In genomic region chr17:16653367-16654041, GRCh38 we compare ENCODE assay signal across 8 cellular contexts. TPM values are rescaled to one million over a fixed set of nuclear protein-coding genes. Genes with fewer than 3 reads are reported as not detected.
DNase-seq lines count a peak whose midpoint lies in the region; ATAC-seq and TF ChIP-seq lines count a peak whose summit lies in the region.

Gene ZNF624 (minus strand): TSS chr17:16653850.

- no peaks in the 10 kb centered on the region for H4K20me1 ChIP-seq in DND-41 (ENCODE audit: insufficient read depth, low read length)

- H3K4me1 ChIP-seq in DND-41 (ENCODE audit: insufficient read depth, low read length), result peaks cover 28% of the 10 kb centered on the region
- peaks cover 0 to 11% of the 10 kb centered on the region in 2 donors for H3K4me1 ChIP-seq in naive thymus-derived CD4-positive, alpha-beta T cell (ENCODE audit: control insufficient read depth in 2 of 2, insufficient read depth in 2 of 2, low read length in 2 of 2)

- H3K27ac ChIP-seq in DND-41 (ENCODE audit: low read length) (peak within 1 kb of the TSS; percentile 70), KOPT-K1 (ENCODE audit: low read depth, low read length, poor library complexity, severe bottlenecking) (peak within 1 kb of the TSS; percentile 76)
- peak within 1 kb of the TSS; percentile 78 for H3K27ac ChIP-seq in naive thymus-derived CD4-positive, alpha-beta T cell (ENCODE audit: low read depth, low read length)

- H3K4me1 Mint-ChIP-seq in activated T-helper 2 cell treated with anti-CD3 and anti-CD28 coated beads, Interferon-gamma antibody, Interleukin-2, Interleukin-4, amounts not matched to agents 10 μg/mL and 5 μg/mL and 100 μg/mL, durations not matched to agents 14 hours and 24 hours and 36 hours (ENCODE audit: low read depth), result peaks cover 11% of the 10 kb centered on the region
- peaks cover 5 to 25% (median 21%) of the 10 kb centered on the region in 7 donors for H3K4me1 Mint-ChIP-seq in naive thymus-derived CD4-positive, alpha-beta T cell
- peaks cover 24% of the 10 kb centered on the region for H3K4me1 Mint-ChIP-seq in stimulated activated memory B cell treated with anti-CD40 and anti-IgM and Interleukin-4, amounts not matched to agents 10 μg/mL and 1 μg/mL and 100 μg/mL, for 72 hours

- TF ChIP-seq CTCF in DND-41 (IDR thresholded peaks at IDR 0.05; ENCODE audit: borderline replicate concordance, extremely low read depth, low read length, poor library complexity, severe bottlenecking) (no peak), fibroblast of mammary gland (conservative IDR thresholded peaks at IDR 0.05; ENCODE audit: control insufficient read depth, insufficient read depth, low read depth, low read length) (no peak)

- H3K36me3 Mint-ChIP-seq in activated T-helper 2 cell treated with anti-CD3 and anti-CD28 coated beads, Interferon-gamma antibody, Interleukin-2, Interleukin-4, amounts not matched to agents 10 μg/mL and 5 μg/mL and 100 μg/mL, durations not matched to agents 14 hours and 24 hours and 36 hours (ENCODE audit: low read depth), result peaks cover 6% of the 10 kb centered on the region
- H3K36me3 Mint-ChIP-seq in naive thymus-derived CD4-positive, alpha-beta T cell, result peaks cover 0 to 8% (median 5%) of the 10 kb centered on the region in 5 donors
- H3K36me3 Mint-ChIP-seq in stimulated activated memory B cell treated with anti-CD40 and anti-IgM and Interleukin-4, amounts not matched to agents 10 μg/mL and 1 μg/mL and 100 μg/mL, for 72 hours, result peaks cover 6% of the 10 kb centered on the region

- peaks cover 25% of the 10 kb centered on the region for H3K79me2 ChIP-seq in DND-41 (ENCODE audit: insufficient read depth, low read length)

- H3K36me3 ChIP-seq in DND-41 (ENCODE audit: insufficient read depth, low read length), result no peaks in the 10 kb centered on the region; the same call in 1 of the 2 replicates
- peaks cover 5% of the 10 kb centered on the region; the same call in 1 of the 2 replicates for H3K36me3 ChIP-seq in KOPT-K1 (ENCODE audit: insufficient read depth, low read length)
- peaks cover 0 to 7% (median 0%) of the 10 kb centered on the region in 3 experiments for H3K36me3 ChIP-seq in naive thymus-derived CD4-positive, alpha-beta T cell (ENCODE audit: control insufficient read depth in 2 of 3, insufficient read depth in 3 of 3, low read length in 3 of 3)

- intact Hi-C loops in activated T-helper 2 cell treated with anti-CD3 and anti-CD28 coated beads, Interferon-gamma antibody, Interleukin-2, Interleukin-4, amounts not matched to agents 10 μg/mL and 5 μg/mL and 100 μg/mL, durations not matched to agents 14 hours and 24 hours and 36 hours (cut with micrococcal nuclease), result loop anchor here (1.0 to 5.0 kb wide), 2 partner anchors 71 to 118 kb away; no protein-coding TSS in a partner anchor
- intact Hi-C loops in naive thymus-derived CD4-positive, alpha-beta T cell (cut with micrococcal nuclease), result loop anchor here (1.0 to 5.0 kb wide), 9 partner anchors 64 to 1664 kb away; partner anchors contain the start of genes NCOR1 (in 1 of the 2) and SMCR8 (in 1 of the 2)

- H3K27me3 ChIP-seq in DND-41 (ENCODE audit: insufficient read depth, low read length, poor library complexity), result no peaks in the 10 kb centered on the region
- no peaks in the 10 kb centered on the region for H3K27me3 ChIP-seq in naive thymus-derived CD4-positive, alpha-beta T cell (ENCODE audit: control insufficient read depth in 2 of 2, insufficient read depth in 2 of 2, low read length in 2 of 2)

- peak within 1 kb of the TSS; percentile 81 for H3K9ac ChIP-seq in DND-41 (ENCODE audit: low read depth, low read length)

- H3K4me3 Mint-ChIP-seq in activated T-helper 2 cell treated with anti-CD3 and anti-CD28 coated beads, Interferon-gamma antibody, Interleukin-2, Interleukin-4, amounts not matched to agents 10 μg/mL and 5 μg/mL and 100 μg/mL, durations not matched to agents 14 hours and 24 hours and 36 hours (ENCODE audit: low read depth), result peak within 1 kb of the TSS; percentile 86
- H3K4me3 Mint-ChIP-seq in naive thymus-derived CD4-positive, alpha-beta T cell, result peak within 1 kb of the TSS; percentile 81 to 93 (median 89)
- peak within 1 kb of the TSS; percentile 90 for H3K4me3 Mint-ChIP-seq in stimulated activated memory B cell treated with anti-CD40 and anti-IgM and Interleukin-4, amounts not matched to agents 10 μg/mL and 1 μg/mL and 100 μg/mL, for 72 hours

- H3K27ac Mint-ChIP-seq in activated T-helper 2 cell treated with anti-CD3 and anti-CD28 coated beads, Interferon-gamma antibody, Interleukin-2, Interleukin-4, amounts not matched to agents 10 μg/mL and 5 μg/mL and 100 μg/mL, durations not matched to agents 14 hours and 24 hours and 36 hours, result peak within 1 kb of the TSS; percentile 31
- H3K27ac Mint-ChIP-seq in naive thymus-derived CD4-positive, alpha-beta T cell, result peak within 1 kb of the TSS; percentile 7 to 91 (median 78)
- peak within 1 kb of the TSS; percentile 83 for H3K27ac Mint-ChIP-seq in stimulated activated memory B cell treated with anti-CD40 and anti-IgM and Interleukin-4, amounts not matched to agents 10 μg/mL and 1 μg/mL and 100 μg/mL, for 72 hours

- H3K4me3 ChIP-seq in DND-41 (ENCODE audit: low read depth in 1 of 2, low read length in 2 of 2), result peak within 1 kb of the TSS; percentile 60 to 77
- peak within 1 kb of the TSS; percentile 75 for H3K4me3 ChIP-seq in fibroblast of mammary gland (ENCODE audit: control insufficient read depth, low read depth, low read length)
- H3K4me3 ChIP-seq in naive thymus-derived CD4-positive, alpha-beta T cell (ENCODE audit: low read length), result peak within 1 kb of the TSS; percentile 76

- POLR2A ChIA-PET in naive thymus-derived CD4-positive, alpha-beta T cell (lab: Charles Lee), result interaction anchor here (1.8 kb wide), 1 partner anchor 11 kb away, joined by 4 read pairs; no protein-coding TSS in a partner anchor

- peak within 1 kb of the TSS; percentile 71 for H3K4me2 ChIP-seq in DND-41 (ENCODE audit: insufficient read depth, low read length)

- no peaks in the 10 kb centered on the region for H3K9me3 Mint-ChIP-seq in activated T-helper 2 cell treated with anti-CD3 and anti-CD28 coated beads, Interferon-gamma antibody, Interleukin-2, Interleukin-4, amounts not matched to agents 10 μg/mL and 5 μg/mL and 100 μg/mL, durations not matched to agents 14 hours and 24 hours and 36 hours
- H3K9me3 Mint-ChIP-seq in naive thymus-derived CD4-positive, alpha-beta T cell, result peaks cover 0 to 3% (median 0%) of the 10 kb centered on the region in 11 donors
- no peaks in the 10 kb centered on the region for H3K9me3 Mint-ChIP-seq in stimulated activated memory B cell treated with anti-CD40 and anti-IgM and Interleukin-4, amounts not matched to agents 10 μg/mL and 1 μg/mL and 100 μg/mL, for 72 hours

- peaks cover 10% of the 10 kb centered on the region for H3K27me3 Mint-ChIP-seq in activated T-helper 2 cell treated with anti-CD3 and anti-CD28 coated beads, Interferon-gamma antibody, Interleukin-2, Interleukin-4, amounts not matched to agents 10 μg/mL and 5 μg/mL and 100 μg/mL, durations not matched to agents 14 hours and 24 hours and 36 hours (ENCODE audit: low read depth)
- H3K27me3 Mint-ChIP-seq in naive thymus-derived CD4-positive, alpha-beta T cell, result peaks cover 0 to 14% (median 0%) of the 10 kb centered on the region in 5 donors
- H3K27me3 Mint-ChIP-seq in stimulated activated memory B cell treated with anti-CD40 and anti-IgM and Interleukin-4, amounts not matched to agents 10 μg/mL and 1 μg/mL and 100 μg/mL, for 72 hours, result no peaks in the 10 kb centered on the region

- peak; percentile 96 for ATAC-seq in DND-41 (ENCODE audit: insufficient read depth, low read depth)
- ATAC-seq in GM21786 (IDR thresholded peaks at IDR 0.05; ENCODE audit: unreplicated experiment), result peak; percentile 87
- ATAC-seq in naive thymus-derived CD4-positive, alpha-beta T cell, result peak; percentile 98
- ATAC-seq in stimulated activated memory B cell treated with anti-CD40 and anti-IgM and Interleukin-4, amounts not matched to agents 10 μg/mL and 1 μg/mL and 100 μg/mL, for 72 hours, result peak; percentile 98

- H3K9me3 ChIP-seq in DND-41 (ENCODE audit: insufficient read depth, low read length, severe bottlenecking) (no peaks in the 10 kb centered on the region), KOPT-K1 (ENCODE audit: insufficient read depth, low read length, poor library complexity, severe bottlenecking) (no peaks in the 10 kb centered on the region)
- no peaks in the 10 kb centered on the region for H3K9me3 ChIP-seq in naive thymus-derived CD4-positive, alpha-beta T cell (ENCODE audit: control insufficient read depth in 2 of 3, low read length in 3 of 3)

- CTCF ChIA-PET in naive thymus-derived CD4-positive, alpha-beta T cell (lab: Charles Lee), result interaction anchor here (0.6 kb wide), 1 partner anchor 23 kb away, joined by 3 read pairs; no protein-coding TSS in a partner anchor

- H2AFZ ChIP-seq in DND-41 (ENCODE audit: low read depth, low read length), result peak within 1 kb of the TSS; percentile 76

- DNase-seq in DND-41 (peak; percentile 91), RKO (ENCODE audit: low spot score) (peak; percentile 94), fibroblast of mammary gland (ENCODE audit: low read depth) (peak; percentile 83)
- peak; percentile 82 for DNase-seq in activated T-helper 2 cell treated with anti-CD3 and anti-CD28 coated beads, Interferon-gamma antibody, Interleukin-2, Interleukin-4, amounts not matched to agents 10 μg/mL and 5 μg/mL and 100 μg/mL, durations not matched to agents 14 hours and 24 hours and 36 hours (ENCODE audit: low spot score)
- DNase-seq in naive thymus-derived CD4-positive, alpha-beta T cell, result peak; percentile 75 to 87 (median 84)

RNA-seq across cellular contexts. Expression of gene ZNF624, which starts in this region (rescaled TPM):
- total RNA-seq in activated T-helper 2 cell treated with anti-CD3 and anti-CD28 coated beads, Interferon-gamma antibody, Interleukin-2, Interleukin-4, amounts not matched to agents 10 μg/mL and 5 μg/mL and 100 μg/mL, durations not matched to agents 14 hours and 24 hours and 36 hours, result 2.8 and 4.9 TPM in 2 replicates
- total RNA-seq in naive thymus-derived CD4-positive, alpha-beta T cell, result 10 to 100 TPM in 1 of 5 experiments, 1 to 10 TPM in 4; 3.8 to 11.4 (median 6.7) TPM
- polyA plus RNA-seq in naive thymus-derived CD4-positive, alpha-beta T cell, result 1 to 10 TPM; 4.7 to 6.2 TPM

Comparison
In these comparisons a context has a peak if more than half of its experiments do, and no peak if none do; other contexts are left out.
1. Peak in every context shown above with its lines: DNase-seq, ATAC-seq, H3K4me3 ChIP-seq and H3K27ac ChIP-seq.
2. H3K27ac Mint-ChIP-seq: peak in every context shown above with its lines; median percentile 83 in stimulated activated memory B cell treated with anti-CD40 and anti-IgM and Interleukin-4, amounts not matched to agents 10 μg/mL and 1 μg/mL and 100 μg/mL, for 72 hours; 78 in naive thymus-derived CD4-positive, alpha-beta T cell; 31 in activated T-helper 2 cell treated with anti-CD3 and anti-CD28 coated beads, Interferon-gamma antibody, Interleukin-2, Interleukin-4, amounts not matched to agents 10 μg/mL and 5 μg/mL and 100 μg/mL, durations not matched to agents 14 hours and 24 hours and 36 hours.